ENCODE assay signal across 24 cellular contexts in the genomic region with DNA sequence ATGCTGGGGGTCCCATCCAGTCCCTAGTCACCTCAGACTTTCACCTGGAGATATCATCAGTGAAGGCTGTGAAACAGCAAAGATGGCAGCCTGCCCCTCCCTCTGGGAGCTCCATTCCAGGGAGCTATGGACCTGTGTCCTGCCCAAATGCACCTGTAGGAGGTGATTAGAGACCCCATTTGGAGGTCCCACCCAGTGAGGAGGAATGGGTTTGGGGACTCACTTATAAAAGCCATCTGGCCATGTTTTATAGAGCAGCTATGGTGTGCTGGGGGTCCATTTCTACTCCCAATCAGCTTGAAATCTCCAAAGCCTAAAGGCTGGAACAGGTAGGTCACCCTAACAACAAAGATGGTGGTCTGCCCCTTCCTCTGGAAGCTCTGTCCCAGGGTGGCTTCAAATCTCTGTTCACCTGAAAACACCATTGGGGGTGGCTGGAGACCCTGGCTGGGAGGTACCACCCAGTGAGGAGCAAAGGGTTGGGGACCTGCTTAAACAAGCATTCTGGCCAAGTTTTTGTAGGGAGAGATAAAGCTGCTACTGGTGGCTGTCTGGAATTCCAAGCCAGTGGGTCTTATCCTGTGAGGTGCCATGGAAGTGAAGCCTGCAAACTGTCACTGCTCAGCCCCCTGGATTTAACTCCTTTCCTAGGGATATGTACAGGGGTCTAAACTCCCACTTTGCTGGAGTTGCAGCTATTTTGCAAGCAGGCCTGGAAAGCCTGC.
"Had no signal": no experiment of that assay in that cellular context is flagged by ENCODE, and none has a peak within 500 bp of the region (broad histone marks: within the 10 kb centered on the region; RNA-seq: fewer than 3 reads in every experiment).

No MANE protein-coding gene starts in this region.

- H3K4me3 ChIP-seq: stomach, suprapubic skin, testis, thoracic aorta, thyroid gland, tibial artery, tibial nerve, transverse colon, upper lobe of left lung, upper lobe of right lung, uterus, vagina had no signal

- DNase-seq: stimulated activated CD4-positive, alpha-beta T cell treated with anti-CD3 and anti-CD28 coated beads, Interleukin-2, amount 100 ng/mL, for 48 hours; stimulated activated CD4-positive, alpha-beta T cell treated with anti-CD3 and anti-CD28 coated beads, Interleukin-4, amount 100 ng/mL, for 1 hour; stimulated activated CD4-positive, alpha-beta T cell treated with anti-CD3 and anti-CD28 coated beads, Interleukin-4, amount 100 ng/mL, for 24 hours; stimulated activated CD4-positive, alpha-beta T cell treated with anti-CD3 and anti-CD28 coated beads, Interleukin-4, amount 100 ng/mL, for 4 hours; stimulated activated CD8-positive, alpha-beta memory T cell treated with anti-CD3 and anti-CD28 coated beads, Interleukin-4, amount 100 ng/mL, for 48 hours; stimulated activated naive B cell treated with anti-CD40 and anti-IgM and Interleukin-4, amounts not matched to agents 10 μg/mL and 1 μg/mL and 100 μg/mL, for 72 hours; stimulated activated naive CD4-positive, alpha-beta T cell; stimulated activated naive CD4-positive, alpha-beta T cell treated with Interleukin-2 at 50 U/mL for 16 hours; stimulated activated naive CD8-positive, alpha-beta T cell treated with anti-CD3 and anti-CD28 coated beads, Interleukin-15, amount 100 ng/mL, for 72 hours; stimulated activated naive CD8-positive, alpha-beta T cell treated with anti-CD3 and anti-CD28 coated beads, Interleukin-15, Interleukin-2, amounts not matched to agents 100 U/mL and 50 U/mL, for 24 hours; stomach; substantia nigra; testis; thyroid gland; tibial artery; transverse colon; trophoblast cell; upper lobe of left lung; upper lobe of right lung; uterus had no signal

- H3K36me3 ChIP-seq: stomach, suprapubic skin, thoracic aorta, thyroid gland, tibial artery, tibial nerve, transverse colon, upper lobe of left lung, upper lobe of right lung, uterus, vagina had no signal

- H3K4me1 ChIP-seq: stomach, suprapubic skin, testis, thyroid gland, tibial artery, tibial nerve, transverse colon, upper lobe of left lung, upper lobe of right lung, uterus, vagina had no signal

- H3K9me3 ChIP-seq: suprapubic skin, testis, thoracic aorta, thyroid gland, transverse colon, upper lobe of right lung, uterus had no signal

- H3K27me3 ChIP-seq: stomach, suprapubic skin, testis, thyroid gland, tibial artery, tibial nerve, transverse colon, upper lobe of left lung, upper lobe of right lung, uterus, vagina had no signal

- H3K27ac ChIP-seq: stomach, suprapubic skin, testis, thoracic aorta, thyroid gland, tibial artery, tibial nerve, transverse colon, upper lobe of left lung, upper lobe of right lung, uterus, vagina had no signal
